8 cellular contexts compared by ENCODE assay signal in genomic region chr20:58447733-58448391, GRCh38. TPM values are rescaled to one million over a fixed set of nuclear protein-coding genes. Genes with fewer than 3 reads are reported as not detected.
DNase-seq lines count a peak whose midpoint lies in the region; TF ChIP-seq lines count a peak whose summit lies in the region.

No MANE protein-coding gene starts in this region.

- no peaks in the 10 kb centered on the region for H3K36me3 ChIP-seq in testis (ENCODE audit: low read depth, missing control alignments)

- no peaks in the 10 kb centered on the region for H3K27me3 ChIP-seq in testis

- intact Hi-C loops in testis (cut with DNase I; ENCODE audit: low total_unique reads) = no loop called here
- intact Hi-C loops in posterior vena cava (cut with DNase I) = no loop called here

- no peaks in the 10 kb centered on the region for H3K9me3 Mint-ChIP-seq in mesothelial cell of epicardium

- no peaks in the 10 kb centered on the region for H3K9me3 ChIP-seq in testis

- DNase-seq in activated CD8-positive, alpha-beta memory T cell treated with anti-CD3 and anti-CD28 coated beads for 4 hours (ENCODE audit: low read depth in 2 of 2) = peak; percentile 5 to 10
- DNase-seq in activated CD8-positive, alpha-beta memory T cell treated with anti-CD3 and anti-CD28 coated beads for 24 hours = no peak
- peak; percentile 72 for DNase-seq in NAMALWA (ENCODE audit: low spot score)
- peak; percentile 30 for DNase-seq in effector CD4-positive, alpha-beta T cell
- DNase-seq in mesothelial cell of epicardium (ENCODE audit: low spot score in 2 of 2, unreplicated experiment in 2 of 2) = peak in 1 of 2 experiments; percentile 56
- DNase-seq in testis = peak; percentile 60
- DNase-seq in posterior vena cava (ENCODE audit: low spot score) = no peak

- no peaks in the 10 kb centered on the region for H3K27me3 Mint-ChIP-seq in mesothelial cell of epicardium (ENCODE audit: low read depth)

- no peak for TF ChIP-seq POLR2A in testis (IDR thresholded peaks at IDR 0.05)

- TF ChIP-seq CTCF in WI38 (IDR thresholded peaks at IDR 0.05; ENCODE audit: low read depth, low read length) = peak; percentile 74
- peak; percentile 24 for TF ChIP-seq CTCF in mesothelial cell of epicardium (IDR thresholded peaks at IDR 0.05; ENCODE audit: unreplicated experiment)
- TF ChIP-seq CTCF in testis (IDR thresholded peaks at IDR 0.05) = peak in 2 of 3 experiments; percentile 16 to 46

- H3K4me3 Mint-ChIP-seq in mesothelial cell of epicardium = no peak overlapping the region

- WGBS in testis, 2 donors = 69 to 72% methylated on average over 7 of the region's 7 CpGs

- H3K4me3 ChIP-seq in WI38 (ENCODE audit: low read depth, low read length) = no peak overlapping the region
- no peak overlapping the region for H3K4me3 ChIP-seq in testis

- H3K27ac ChIP-seq in testis = no peak overlapping the region

- H3K27ac Mint-ChIP-seq in mesothelial cell of epicardium = peak overlapping the region; percentile 14

- peaks cover 26% of the 10 kb centered on the region for H3K36me3 Mint-ChIP-seq in mesothelial cell of epicardium

- H3K4me1 ChIP-seq in testis = no peaks in the 10 kb centered on the region

- H3K4me1 Mint-ChIP-seq in mesothelial cell of epicardium = peaks cover 14% of the 10 kb centered on the region

RNA-seq across cellular contexts. Expression of gene VAPB, which starts 58.8 kb away (rescaled TPM):
- total RNA-seq in mesothelial cell of epicardium (46.7 to 52.9 TPM (median 47.5 TPM) in 3 replicates), testis (10 to 100 TPM; 23.5 to 23.8 TPM), posterior vena cava (10 to 100 TPM; 54.6 to 59.0 TPM)
- 31.4 TPM for polyA plus RNA-seq in testis (ENCODE audit: insufficient read depth, low read depth, low replicate concordance)

Comparison
In these comparisons a context has a peak if more than half of its experiments do, and no peak if none do; other contexts are left out.
1. DNase-seq: peak in activated CD8-positive, alpha-beta memory T cell treated with anti-CD3 and anti-CD28 coated beads for 4 hours (2 of 2), NAMALWA (single experiment), effector CD4-positive, alpha-beta T cell (single experiment) and testis (single experiment); none in activated CD8-positive, alpha-beta memory T cell treated with anti-CD3 and anti-CD28 coated beads for 24 hours (single experiment) and posterior vena cava (single experiment).
2. CTCF ChIP-seq: peak in every context shown above with its lines; median percentile 74 in WI38; 31 in testis; 24 in mesothelial cell of epicardium.